Comparison of ENCODE assay signal across 1 cellular context in the genomic region with DNA sequence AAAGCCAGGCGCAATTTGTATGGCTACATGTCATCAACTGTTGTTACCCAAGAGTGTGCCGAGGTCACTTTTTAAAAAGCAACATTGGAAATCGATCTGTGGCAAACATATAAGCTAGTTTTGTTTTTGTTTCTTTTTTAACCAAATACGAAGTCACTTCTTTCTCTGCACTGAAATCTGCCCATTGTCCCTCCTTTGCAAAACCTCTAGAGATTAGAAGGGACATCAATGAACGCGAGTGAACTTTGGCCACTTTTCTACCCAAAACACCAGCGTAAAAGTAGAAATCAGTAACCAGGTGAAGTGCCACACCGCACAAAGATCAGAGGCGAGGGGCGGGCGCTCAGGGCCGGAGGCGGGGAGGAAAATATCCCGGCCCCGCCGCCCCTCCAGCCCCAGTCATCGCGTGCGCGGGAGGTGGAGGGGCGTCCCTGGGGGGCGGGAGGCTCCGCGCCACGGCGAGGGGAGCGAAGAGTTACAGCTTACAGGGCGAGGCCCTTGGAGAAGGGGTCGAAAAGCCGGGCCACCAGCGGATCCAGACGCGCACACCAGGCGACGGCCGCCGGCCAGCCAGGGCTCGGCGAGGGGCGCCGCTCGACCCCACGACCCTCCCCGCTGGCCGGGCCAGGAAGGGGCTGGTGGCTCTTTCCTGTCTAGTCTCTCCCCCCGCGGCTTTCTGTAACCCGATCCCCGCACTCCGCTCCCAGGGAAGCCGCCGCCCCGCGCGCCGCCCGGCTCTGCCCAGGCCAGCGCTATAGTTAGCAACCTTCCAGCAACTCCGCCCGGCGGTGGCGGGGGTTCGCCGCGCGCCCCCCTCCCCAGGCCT.
TF ChIP-seq lines count a peak whose summit lies in the region.

No MANE protein-coding gene starts in this region.

TF ChIP-seq in GM12878, 131 proteins besides CTCF, POLR2A, EP300 and RAD21 (continued from another document):
- TF ChIP-seq, protein P1, sequence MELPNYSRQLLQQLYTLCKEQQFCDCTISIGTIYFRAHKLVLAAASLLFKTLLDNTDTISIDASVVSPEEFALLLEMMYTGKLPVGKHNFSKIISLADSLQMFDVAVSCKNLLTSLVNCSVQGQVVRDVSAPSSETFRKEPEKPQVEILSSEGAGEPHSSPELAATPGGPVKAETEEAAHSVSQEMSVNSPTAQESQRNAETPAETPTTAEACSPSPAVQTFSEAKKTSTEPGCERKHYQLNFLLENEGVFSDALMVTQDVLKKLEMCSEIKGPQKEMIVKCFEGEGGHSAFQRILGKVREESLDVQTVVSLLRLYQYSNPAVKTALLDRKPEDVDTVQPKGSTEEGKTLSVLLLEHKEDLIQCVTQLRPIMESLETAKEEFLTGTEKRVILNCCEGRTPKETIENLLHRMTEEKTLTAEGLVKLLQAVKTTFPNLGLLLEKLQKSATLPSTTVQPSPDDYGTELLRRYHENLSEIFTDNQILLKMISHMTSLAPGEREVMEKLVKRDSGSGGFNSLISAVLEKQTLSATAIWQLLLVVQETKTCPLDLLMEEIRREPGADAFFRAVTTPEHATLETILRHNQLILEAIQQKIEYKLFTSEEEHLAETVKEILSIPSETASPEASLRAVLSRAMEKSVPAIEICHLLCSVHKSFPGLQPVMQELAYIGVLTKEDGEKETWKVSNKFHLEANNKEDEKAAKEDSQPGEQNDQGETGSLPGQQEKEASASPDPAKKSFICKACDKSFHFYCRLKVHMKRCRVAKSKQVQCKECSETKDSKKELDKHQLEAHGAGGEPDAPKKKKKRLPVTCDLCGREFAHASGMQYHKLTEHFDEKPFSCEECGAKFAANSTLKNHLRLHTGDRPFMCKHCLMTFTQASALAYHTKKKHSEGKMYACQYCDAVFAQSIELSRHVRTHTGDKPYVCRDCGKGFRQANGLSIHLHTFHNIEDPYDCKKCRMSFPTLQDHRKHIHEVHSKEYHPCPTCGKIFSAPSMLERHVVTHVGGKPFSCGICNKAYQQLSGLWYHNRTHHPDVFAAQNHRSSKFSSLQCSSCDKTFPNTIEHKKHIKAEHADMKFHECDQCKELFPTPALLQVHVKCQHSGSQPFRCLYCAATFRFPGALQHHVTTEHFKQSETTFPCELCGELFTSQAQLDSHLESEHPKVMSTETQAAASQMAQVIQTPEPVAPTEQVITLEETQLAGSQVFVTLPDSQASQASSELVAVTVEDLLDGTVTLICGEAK (IDR thresholded peaks at IDR 0.05; ENCODE audit: borderline replicate concordance), result no peak
